ENCODE assay signal across 2 cellular contexts in genomic region chr2:233250568-233250967, GRCh38.
TF ChIP-seq lines count a peak whose summit lies in the region.

No MANE protein-coding gene starts in this region.

TF ChIP-seq in SK-N-SH, 30 proteins besides CTCF, POLR2A, EP300 and RAD21 (continued from another document):
- TF ChIP-seq REST (IDR thresholded peaks at IDR 0.05; ENCODE audit: low read depth, low read length) (no peak), SMC3 (IDR thresholded peaks at IDR 0.05; ENCODE audit: low read depth, low read length) (no peak), RCOR1 (IDR thresholded peaks at IDR 0.05; ENCODE audit: low read length) (no peak), ELF1 (IDR thresholded peaks at IDR 0.05) (no peak)

TF ChIP-seq in SK-N-SH treated with all-trans-retinoic acid at 6 μM for 48 hours, 23 proteins besides CTCF, POLR2A, EP300 and RAD21 (continued from another document):
- TF ChIP-seq TSHZ2 (CRISPR knock-in tag; IDR thresholded peaks at IDR 0.05) (no peak), BACH2 (CRISPR knock-in tag; IDR thresholded peaks at IDR 0.05; ENCODE audit: borderline replicate concordance) (no peak), SNAI2 (CRISPR knock-in tag; IDR thresholded peaks at IDR 0.05) (no peak), ARNTL (CRISPR knock-in tag; IDR thresholded peaks at IDR 0.05; ENCODE audit: borderline replicate concordance, low read depth) (no peak), ZNF70 (CRISPR knock-in tag; IDR thresholded peaks at IDR 0.05) (no peak)
TF ChIP-seq in SK-N-SH treated with all-trans-retinoic acid at 6 μM for 48 hours: peak in this region for 0.
